In genomic region chr11:61700720-61701119, GRCh38 we compare ENCODE assay signal across 12 cellular contexts. TPM values are rescaled to one million over a fixed set of nuclear protein-coding genes. Genes with fewer than 3 reads are reported as not detected.
DNase-seq lines count a peak whose midpoint lies in the region; ATAC-seq, FAIRE-seq and TF ChIP-seq lines count a peak whose summit lies in the region.
"Had no signal": no experiment of that assay in that cellular context is flagged by ENCODE, and none has a peak within 500 bp of the region (broad histone marks: within the 10 kb centered on the region; RNA-seq: fewer than 3 reads in every experiment).

No MANE protein-coding gene starts in this region.

- no peaks in the 10 kb centered on the region for H3K9me3 ChIP-seq in GM12878 (replicated peaks; ENCODE audit: control insufficient read depth, insufficient read depth, low read length)
- no peaks in the 10 kb centered on the region for H3K9me3 ChIP-seq in gastrocnemius medialis

- H3K4me3 ChIP-seq in GM12878 (no peak overlapping the region), gastrocnemius medialis (no peak overlapping the region)

- H4K20me1 ChIP-seq in GM12878 (ENCODE audit: control insufficient read depth, insufficient read depth), result no peaks in the 10 kb centered on the region

- H2AFZ ChIP-seq in GM12878 (ENCODE audit: control insufficient read depth, low read depth, low read length), result no peak overlapping the region

- BruUV-seq in GM12878 (replicated peaks; lab: Mats Ljungman, UMichigan), result no TSS peak

- 46% methylated on average over 8 of the region's 8 CpGs for WGBS in GM12878 (ENCODE audit: insufficient coverage, insufficient replicate concordance, low lambda C conversion rate, missing lambda C conversion rate)

- DNase-seq in GM12891 (ENCODE audit: insufficient read length, low spot score) (no peak), GM12878 (ENCODE audit: low read depth, low spot score) (no peak), gastrocnemius medialis (no peak)
- DNase-seq: activated CD8-positive, alpha-beta T cell treated with anti-CD3 and anti-CD28 coated beads, Interleukin-2, amount 10 ng/mL, durations not matched to agents 7 days and 5 days; activated naive CD8-positive, alpha-beta T cell treated with anti-CD3 and anti-CD28 coated beads, Interleukin-2, amount 10 ng/mL, durations not matched to agents 7 days and 5 days had no signal

- SMC1A ChIA-PET in GM12878 (lab: Charles Lee; ENCODE audit: uncharacterized antibody, unreplicated experiment), result no interaction called here

- FAIRE-seq in GM12891 (lab: Jason Lieb, UNC) (peak; percentile 13), GM12878 (lab: Jason Lieb, UNC) (no peak)
- FAIRE-seq: D721Med had no signal

- H3K4me2 ChIP-seq in GM12878 (ENCODE audit: control insufficient read depth, insufficient read depth), result no peak overlapping the region

- CTCF ChIA-PET in GM12878 (lab: Yijun Ruan, JAX), result no interaction called here

- no peak for TF ChIP-seq CTCF in GM12878 (IDR thresholded peaks at IDR 0.05 in 2 of 3, conservative IDR thresholded peaks at IDR 0.05 in 1 of 3; ENCODE audit: control insufficient read depth in 2 of 3, extremely low read depth in 1 of 3, insufficient read depth in 1 of 3, low read depth in 3 of 3, low read length in 3 of 3)
- TF ChIP-seq CTCF in gastrocnemius medialis (IDR thresholded peaks at IDR 0.05 in 4 of 5, conservative IDR thresholded peaks at IDR 0.05 in 1 of 5), result no peak

- TF ChIP-seq POLR2A in GM12891 (IDR thresholded peaks at IDR 0.05; ENCODE audit: low read depth, low read length), result no peak
- TF ChIP-seq POLR2A in GM12878 (IDR thresholded peaks at IDR 0.05; ENCODE audit: low read depth, low read length), result no peak
- TF ChIP-seq POLR2A in gastrocnemius medialis (IDR thresholded peaks at IDR 0.05), result no peak

- no peak for ATAC-seq in GM12878
- ATAC-seq in esophagus mucosa, result peak; percentile 2
- no peak for ATAC-seq in gastrocnemius medialis
- no peak for ATAC-seq in HG03039 (IDR thresholded peaks at IDR 0.05; ENCODE audit: unreplicated experiment)
- ATAC-seq in HG02970 (IDR thresholded peaks at IDR 0.05; ENCODE audit: low FRiP score, unreplicated experiment), result no peak
- ATAC-seq in HG03378 (IDR thresholded peaks at IDR 0.05; ENCODE audit: unreplicated experiment), result no peak

- H3K9ac ChIP-seq in GM12878 (ENCODE audit: control insufficient read depth, insufficient read depth, low read length), result no peak overlapping the region

- H3K79me2 ChIP-seq in GM12878 (ENCODE audit: control insufficient read depth, insufficient read depth, low read length), result no peaks in the 10 kb centered on the region

- H3K36me3 ChIP-seq in GM12878 (ENCODE audit: control insufficient read depth in 2 of 2, insufficient read depth in 2 of 2, low read length in 1 of 2) (no peaks in the 10 kb centered on the region), gastrocnemius medialis (no peaks in the 10 kb centered on the region)

- TF ChIP-seq EP300 in GM12878 (IDR thresholded peaks at IDR 0.05; ENCODE audit: borderline replicate concordance in 1 of 2, control insufficient read depth in 1 of 2, low read depth in 2 of 2, low read length in 2 of 2), result no peak

- H3K4me1 ChIP-seq in GM12878 (ENCODE audit: control insufficient read depth, insufficient read depth, low read length), result peaks cover 5% of the 10 kb centered on the region
- H3K4me1 ChIP-seq in gastrocnemius medialis, result peaks cover 58 to 59% of the 10 kb centered on the region in 2 donors
- H3K4me1 ChIP-seq: foreskin keratinocyte had no signal

- POLR2A ChIA-PET in GM12878 (lab: Charles Lee), result no interaction called here

- intact Hi-C loops in GM12878 (cut with micrococcal nuclease; ENCODE audit: unreplicated experiment), result no loop called here
- intact Hi-C loops in gastrocnemius medialis (cut with DNase I; ENCODE audit: low total_unique reads), result no loop called here

- in situ Hi-C loops in GM12878 (cut with MboI) (no loop called here), gastrocnemius medialis (cut with MboI; ENCODE audit: low sequenced_read_pairs in 4 of 4) (no loop called here)

- H3K27ac ChIP-seq in GM12878 (ENCODE audit: control insufficient read depth, insufficient read depth) (no peak overlapping the region), gastrocnemius medialis (peak overlapping the region; percentile 57 to 97 (median 77))
- H3K27ac ChIP-seq: foreskin keratinocyte had no signal

- H3K27me3 ChIP-seq in GM12878 (replicated peaks in 1 of 2; ENCODE audit: control insufficient read depth in 2 of 2, insufficient read depth in 2 of 2, low read length in 1 of 2), result peaks cover 0 to 1% of the 10 kb centered on the region in 2 experiments; a peak in 2 of 4 replicates
- no peaks in the 10 kb centered on the region for H3K27me3 ChIP-seq in gastrocnemius medialis

- RAD21 ChIA-PET in GM12878 (lab: Charles Lee; ENCODE audit: unreplicated experiment), result no interaction called here

- no peak for TF ChIP-seq RAD21 in GM12878 (IDR thresholded peaks at IDR 0.05; ENCODE audit: insufficient read depth, low read depth, low read length)

TF ChIP-seq in GM12891, 5 proteins besides CTCF, POLR2A, EP300 and RAD21:
- TF ChIP-seq POLR2AphosphoS5 (IDR thresholded peaks at IDR 0.05; ENCODE audit: low read depth, low read length) (no peak), POU2F2 (IDR thresholded peaks at IDR 0.05; ENCODE audit: low read depth, low read length) (no peak), PAX5 (IDR thresholded peaks at IDR 0.05; ENCODE audit: insufficient read depth, low read length, severe bottlenecking) (no peak)

TF ChIP-seq in GM12878, 131 proteins besides CTCF, POLR2A, EP300 and RAD21:
- TF ChIP-seq BMI1 (IDR thresholded peaks at IDR 0.05; ENCODE audit: borderline replicate concordance) (no peak), SIX5 (IDR thresholded peaks at IDR 0.05; ENCODE audit: low read depth, low read length, severe bottlenecking) (no peak), SREBF1 (IDR thresholded peaks at IDR 0.05; ENCODE audit: low read length) (no peak)
- TF ChIP-seq, protein P1, sequence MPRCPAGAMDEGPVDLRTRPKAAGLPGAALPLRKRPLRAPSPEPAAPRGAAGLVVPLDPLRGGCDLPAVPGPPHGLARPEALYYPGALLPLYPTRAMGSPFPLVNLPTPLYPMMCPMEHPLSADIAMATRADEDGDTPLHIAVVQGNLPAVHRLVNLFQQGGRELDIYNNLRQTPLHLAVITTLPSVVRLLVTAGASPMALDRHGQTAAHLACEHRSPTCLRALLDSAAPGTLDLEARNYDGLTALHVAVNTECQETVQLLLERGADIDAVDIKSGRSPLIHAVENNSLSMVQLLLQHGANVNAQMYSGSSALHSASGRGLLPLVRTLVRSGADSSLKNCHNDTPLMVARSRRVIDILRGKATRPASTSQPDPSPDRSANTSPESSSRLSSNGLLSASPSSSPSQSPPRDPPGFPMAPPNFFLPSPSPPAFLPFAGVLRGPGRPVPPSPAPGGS (IDR thresholded peaks at IDR 0.05; ENCODE audit: borderline replicate concordance, insufficient read depth, low read depth, low read length, poor library complexity, severe bottlenecking), result peak; percentile 65

RNA-seq across cellular contexts. Expression of gene DAGLA, which starts 20.5 kb away (rescaled TPM):
- polyA plus RNA-seq in GM12891 (2012; ENCODE audit: low read depth, missing spikeins), result 0.04 TPM
- 0.10 TPM in 2 replicates for total RNA-seq in GM12878 (2013; cell fraction: nucleolus; rRNA removed)
- total RNA-seq in GM12878 (2014; rRNA removed) (not detected in 2 replicates), GM12878 (2014; rRNA removed; fragmentation: Illumina TruSeq; extraction: Trizol) (not detected in 2 replicates), GM12878 (2021) (0.05 TPM in 1 of 2 replicates, not detected in the other), esophagus mucosa (2.3 TPM), gastrocnemius medialis (1 to 10 TPM in 3 of 4 donors, under 1 TPM in 1; 0.58 to 5.5 (median 2.9) TPM)
- polyA plus RNA-seq in GM12878 (2011; ENCODE audit: low read depth), result not detected
- polyA plus RNA-seq in GM12878 (2011; rRNA removed) (not detected in 2 replicates), GM12878 (2014; fragmentation: Illumina TruSeq; extraction: Trizol) (not detected in 2 replicates), GM12878 (2014; fragmentation: Nextera tagmentation; extraction: Ambion mirVana) (not detected), GM12878 (2014; rRNA removed) (not detected in 2 replicates), GM12878 (2016; fragmentation: Nextera tagmentation; extraction: Ambion mirVana) (not detected)
- 0.02 TPM in 1 of 2 replicates, not detected in the other for polyA plus RNA-seq in GM12878 (2011; cell fraction: cytosol; rRNA removed)
- polyA plus RNA-seq in GM12878 (2011; cell fraction: nucleus; rRNA removed), result 0.10 and 0.13 TPM in 2 replicates
- polyA plus RNA-seq in GM12878 (2012), result 0.03 TPM in 1 of 2 replicates, not detected in the other
- polyA minus RNA-seq in GM12878 (2011; rRNA and poly(A)+ RNA removed), result 0.05 TPM in 1 of 2 replicates, not detected in the other
- polyA minus RNA-seq in GM12878 (2011; cell fraction: cytosol; rRNA and poly(A)+ RNA removed), result not detected in 2 replicates
- under 0.01 and 0.10 TPM in 2 replicates for polyA minus RNA-seq in GM12878 (2011; cell fraction: nucleus; rRNA and poly(A)+ RNA removed)
- total RNA-seq: OCI-LY7 had no signal

RNA-seq across cellular contexts. Expression of gene MYRF, which starts 51.7 kb away (rescaled TPM):
- polyA plus RNA-seq in GM12891 (2012; ENCODE audit: low read depth, missing spikeins), result 0.83 TPM
- 24.0 and 28.0 TPM in 2 replicates for total RNA-seq in GM12878 (2013; cell fraction: nucleolus; rRNA removed)
- total RNA-seq in GM12878 (2014; rRNA removed), result 1.0 and 1.1 TPM in 2 replicates
- total RNA-seq in GM12878 (2014; rRNA removed; fragmentation: Illumina TruSeq; extraction: Trizol), result 0.27 and 0.60 TPM in 2 replicates
- 2.0 and 3.1 TPM in 2 replicates for total RNA-seq in GM12878 (2021)
- polyA plus RNA-seq in GM12878 (2011; ENCODE audit: low read depth), result 1.1 TPM
- 9.6 and 15.6 TPM in 2 replicates for polyA plus RNA-seq in GM12878 (2011; rRNA removed)
- 24.7 and 27.8 TPM in 2 replicates for polyA plus RNA-seq in GM12878 (2011; cell fraction: cytosol; rRNA removed)
- polyA plus RNA-seq in GM12878 (2011; cell fraction: nucleus; rRNA removed), result 201 and 207 TPM in 2 replicates
- polyA plus RNA-seq in GM12878 (2012), result 1.7 and 2.1 TPM in 2 replicates
- 0.93 and 1.2 TPM in 2 replicates for polyA plus RNA-seq in GM12878 (2014; fragmentation: Illumina TruSeq; extraction: Trizol)
- polyA plus RNA-seq in GM12878 (2014; fragmentation: Nextera tagmentation; extraction: Ambion mirVana), result under 1 TPM; 0.33 to 0.55 TPM
- polyA plus RNA-seq in GM12878 (2014; rRNA removed), result 1.7 TPM in 2 replicates
- under 1 TPM; 0.50 to 0.64 TPM for polyA plus RNA-seq in GM12878 (2016; fragmentation: Nextera tagmentation; extraction: Ambion mirVana)
- polyA minus RNA-seq in GM12878 (2011; rRNA and poly(A)+ RNA removed), result 14.6 and 28.9 TPM in 2 replicates
- 17.6 and 22.6 TPM in 2 replicates for polyA minus RNA-seq in GM12878 (2011; cell fraction: cytosol; rRNA and poly(A)+ RNA removed)
- 38.2 and 54.2 TPM in 2 replicates for polyA minus RNA-seq in GM12878 (2011; cell fraction: nucleus; rRNA and poly(A)+ RNA removed)
- 0.88 TPM for total RNA-seq in esophagus mucosa
- total RNA-seq in gastrocnemius medialis, result under 1 TPM in 1 of 4 donors, not detected in 3; 0.07 TPM
